In the genomic region with DNA sequence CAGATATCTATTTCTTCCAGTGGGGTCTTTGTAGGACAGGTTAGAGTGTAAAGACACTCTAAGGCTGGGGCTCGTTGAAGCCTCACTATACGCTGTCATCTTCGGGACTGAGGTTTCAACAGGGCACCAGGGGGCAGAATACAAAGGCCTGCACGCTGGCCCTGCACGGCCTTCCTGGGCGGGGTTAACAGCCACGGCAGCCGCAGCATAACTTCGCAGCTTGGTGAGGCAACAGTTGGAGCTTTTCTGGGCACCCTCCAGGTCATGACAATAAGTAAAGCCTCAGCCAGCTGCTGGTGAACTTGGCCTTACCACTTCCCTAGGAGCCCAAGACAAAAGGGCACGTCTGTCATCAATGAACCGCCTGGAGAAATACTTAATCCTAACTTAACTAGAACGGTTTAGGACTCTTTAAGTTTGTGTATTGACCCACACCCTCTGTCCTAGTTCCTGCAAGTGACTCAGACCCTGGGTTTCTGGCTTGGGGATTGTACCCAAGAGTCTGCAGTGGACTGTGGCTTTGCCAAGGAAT, we compare ENCODE assay signal across 1 cellular context.
TF ChIP-seq lines count a peak whose summit lies in the region.

No MANE protein-coding gene starts in this region.

TF ChIP-seq in HepG2, 621 proteins besides CTCF, POLR2A, EP300 and RAD21 (continued from another document and continues in another):
- TF ChIP-seq, protein P1, sequence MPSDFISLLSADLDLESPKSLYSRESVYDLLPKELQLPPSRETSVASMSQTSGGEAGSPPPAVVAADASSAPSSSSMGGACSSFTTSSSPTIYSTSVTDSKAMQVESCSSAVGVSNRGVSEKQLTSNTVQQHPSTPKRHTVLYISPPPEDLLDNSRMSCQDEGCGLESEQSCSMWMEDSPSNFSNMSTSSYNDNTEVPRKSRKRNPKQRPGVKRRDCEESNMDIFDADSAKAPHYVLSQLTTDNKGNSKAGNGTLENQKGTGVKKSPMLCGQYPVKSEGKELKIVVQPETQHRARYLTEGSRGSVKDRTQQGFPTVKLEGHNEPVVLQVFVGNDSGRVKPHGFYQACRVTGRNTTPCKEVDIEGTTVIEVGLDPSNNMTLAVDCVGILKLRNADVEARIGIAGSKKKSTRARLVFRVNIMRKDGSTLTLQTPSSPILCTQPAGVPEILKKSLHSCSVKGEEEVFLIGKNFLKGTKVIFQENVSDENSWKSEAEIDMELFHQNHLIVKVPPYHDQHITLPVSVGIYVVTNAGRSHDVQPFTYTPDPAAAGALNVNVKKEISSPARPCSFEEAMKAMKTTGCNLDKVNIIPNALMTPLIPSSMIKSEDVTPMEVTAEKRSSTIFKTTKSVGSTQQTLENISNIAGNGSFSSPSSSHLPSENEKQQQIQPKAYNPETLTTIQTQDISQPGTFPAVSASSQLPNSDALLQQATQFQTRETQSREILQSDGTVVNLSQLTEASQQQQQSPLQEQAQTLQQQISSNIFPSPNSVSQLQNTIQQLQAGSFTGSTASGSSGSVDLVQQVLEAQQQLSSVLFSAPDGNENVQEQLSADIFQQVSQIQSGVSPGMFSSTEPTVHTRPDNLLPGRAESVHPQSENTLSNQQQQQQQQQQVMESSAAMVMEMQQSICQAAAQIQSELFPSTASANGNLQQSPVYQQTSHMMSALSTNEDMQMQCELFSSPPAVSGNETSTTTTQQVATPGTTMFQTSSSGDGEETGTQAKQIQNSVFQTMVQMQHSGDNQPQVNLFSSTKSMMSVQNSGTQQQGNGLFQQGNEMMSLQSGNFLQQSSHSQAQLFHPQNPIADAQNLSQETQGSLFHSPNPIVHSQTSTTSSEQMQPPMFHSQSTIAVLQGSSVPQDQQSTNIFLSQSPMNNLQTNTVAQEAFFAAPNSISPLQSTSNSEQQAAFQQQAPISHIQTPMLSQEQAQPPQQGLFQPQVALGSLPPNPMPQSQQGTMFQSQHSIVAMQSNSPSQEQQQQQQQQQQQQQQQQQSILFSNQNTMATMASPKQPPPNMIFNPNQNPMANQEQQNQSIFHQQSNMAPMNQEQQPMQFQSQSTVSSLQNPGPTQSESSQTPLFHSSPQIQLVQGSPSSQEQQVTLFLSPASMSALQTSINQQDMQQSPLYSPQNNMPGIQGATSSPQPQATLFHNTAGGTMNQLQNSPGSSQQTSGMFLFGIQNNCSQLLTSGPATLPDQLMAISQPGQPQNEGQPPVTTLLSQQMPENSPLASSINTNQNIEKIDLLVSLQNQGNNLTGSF (CRISPR knock-in tag; IDR thresholded peaks at IDR 0.05), result peak; percentile 25; the same call in 1 of the 2 replicates
- TF ChIP-seq SNAI1 (CRISPR knock-in tag; IDR thresholded peaks at IDR 0.05; ENCODE audit: borderline replicate concordance) (no peak), ZSCAN21 (CRISPR knock-in tag; IDR thresholded peaks at IDR 0.05; ENCODE audit: borderline replicate concordance) (no peak), ZNF562 (CRISPR knock-in tag; IDR thresholded peaks at IDR 0.05; ENCODE audit: borderline replicate concordance) (no peak), POLR2AphosphoS2 (IDR thresholded peaks at IDR 0.05; ENCODE audit: low read depth, low read length) (no peak), ZNF331 (CRISPR knock-in tag; IDR thresholded peaks at IDR 0.05) (peak; percentile 68), ZNF256 (CRISPR knock-in tag; conservative IDR thresholded peaks at IDR 0.05) (no peak), ZNF564 (CRISPR knock-in tag; IDR thresholded peaks at IDR 0.05) (0 out of 2 replicates have a peak, but pooled peaks have one; percentile 28), ZNF644 (CRISPR knock-in tag; IDR thresholded peaks at IDR 0.05; ENCODE audit: low read depth) (0 out of 2 replicates have a peak, but pooled peaks have one; percentile 26), FOXA3 (CRISPR knock-in tag; IDR thresholded peaks at IDR 0.05) (no peak), ZSCAN12 (CRISPR knock-in tag; IDR thresholded peaks at IDR 0.05) (no peak), MIER2 (CRISPR knock-in tag; IDR thresholded peaks at IDR 0.05) (no peak), NCOA1 (CRISPR knock-in tag; IDR thresholded peaks at IDR 0.05) (no peak), E2F1 (CRISPR knock-in tag; IDR thresholded peaks at IDR 0.05) (no peak), ZSCAN9 (CRISPR knock-in tag; IDR thresholded peaks at IDR 0.05; ENCODE audit: borderline replicate concordance) (no peak), RAD51 (IDR thresholded peaks at IDR 0.05; ENCODE audit: borderline replicate concordance) (no peak), REL (CRISPR knock-in tag; conservative IDR thresholded peaks at IDR 0.05) (no peak), STAG1 (CRISPR knock-in tag; IDR thresholded peaks at IDR 0.05) (peak; percentile 73), FLYWCH1 (CRISPR knock-in tag; IDR thresholded peaks at IDR 0.05) (no peak), ZNF546 (CRISPR knock-in tag; conservative IDR thresholded peaks at IDR 0.05) (no peak), MBNL3 (CRISPR knock-in tag; conservative IDR thresholded peaks at IDR 0.05) (no peak), ISL2 (CRISPR knock-in tag; IDR thresholded peaks at IDR 0.05) (no peak), FOXO1 (CRISPR knock-in tag; IDR thresholded peaks at IDR 0.05) (0 out of 2 replicates have a peak, but pooled peaks have one; percentile 15), ZNF747 (CRISPR knock-in tag; IDR thresholded peaks at IDR 0.05; ENCODE audit: borderline replicate concordance) (no peak), HOXA3 (CRISPR knock-in tag; IDR thresholded peaks at IDR 0.05) (peak; percentile 65)
- TF ChIP-seq, protein P2, sequence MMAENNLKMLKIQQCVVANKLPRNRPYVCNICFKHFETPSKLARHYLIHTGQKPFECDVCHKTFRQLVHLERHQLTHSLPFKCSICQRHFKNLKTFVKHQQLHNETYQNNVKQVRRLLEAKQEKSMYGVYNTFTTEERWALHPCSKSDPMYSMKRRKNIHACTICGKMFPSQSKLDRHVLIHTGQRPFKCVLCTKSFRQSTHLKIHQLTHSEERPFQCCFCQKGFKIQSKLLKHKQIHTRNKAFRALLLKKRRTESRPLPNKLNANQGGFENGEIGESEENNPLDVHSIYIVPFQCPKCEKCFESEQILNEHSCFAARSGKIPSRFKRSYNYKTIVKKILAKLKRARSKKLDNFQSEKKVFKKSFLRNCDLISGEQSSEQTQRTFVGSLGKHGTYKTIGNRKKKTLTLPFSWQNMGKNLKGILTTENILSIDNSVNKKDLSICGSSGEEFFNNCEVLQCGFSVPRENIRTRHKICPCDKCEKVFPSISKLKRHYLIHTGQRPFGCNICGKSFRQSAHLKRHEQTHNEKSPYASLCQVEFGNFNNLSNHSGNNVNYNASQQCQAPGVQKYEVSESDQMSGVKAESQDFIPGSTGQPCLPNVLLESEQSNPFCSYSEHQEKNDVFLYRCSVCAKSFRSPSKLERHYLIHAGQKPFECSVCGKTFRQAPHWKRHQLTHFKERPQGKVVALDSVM (CRISPR knock-in tag; IDR thresholded peaks at IDR 0.05), result no peak
- TF ChIP-seq, protein P3, sequence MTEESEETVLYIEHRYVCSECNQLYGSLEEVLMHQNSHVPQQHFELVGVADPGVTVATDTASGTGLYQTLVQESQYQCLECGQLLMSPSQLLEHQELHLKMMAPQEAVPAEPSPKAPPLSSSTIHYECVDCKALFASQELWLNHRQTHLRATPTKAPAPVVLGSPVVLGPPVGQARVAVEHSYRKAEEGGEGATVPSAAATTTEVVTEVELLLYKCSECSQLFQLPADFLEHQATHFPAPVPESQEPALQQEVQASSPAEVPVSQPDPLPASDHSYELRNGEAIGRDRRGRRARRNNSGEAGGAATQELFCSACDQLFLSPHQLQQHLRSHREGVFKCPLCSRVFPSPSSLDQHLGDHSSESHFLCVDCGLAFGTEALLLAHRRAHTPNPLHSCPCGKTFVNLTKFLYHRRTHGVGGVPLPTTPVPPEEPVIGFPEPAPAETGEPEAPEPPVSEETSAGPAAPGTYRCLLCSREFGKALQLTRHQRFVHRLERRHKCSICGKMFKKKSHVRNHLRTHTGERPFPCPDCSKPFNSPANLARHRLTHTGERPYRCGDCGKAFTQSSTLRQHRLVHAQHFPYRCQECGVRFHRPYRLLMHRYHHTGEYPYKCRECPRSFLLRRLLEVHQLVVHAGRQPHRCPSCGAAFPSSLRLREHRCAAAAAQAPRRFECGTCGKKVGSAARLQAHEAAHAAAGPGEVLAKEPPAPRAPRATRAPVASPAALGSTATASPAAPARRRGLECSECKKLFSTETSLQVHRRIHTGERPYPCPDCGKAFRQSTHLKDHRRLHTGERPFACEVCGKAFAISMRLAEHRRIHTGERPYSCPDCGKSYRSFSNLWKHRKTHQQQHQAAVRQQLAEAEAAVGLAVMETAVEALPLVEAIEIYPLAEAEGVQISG (CRISPR knock-in tag; IDR thresholded peaks at IDR 0.05), result no peak; the same call in 1 of the 2 replicates
- TF ChIP-seq, protein P4, sequence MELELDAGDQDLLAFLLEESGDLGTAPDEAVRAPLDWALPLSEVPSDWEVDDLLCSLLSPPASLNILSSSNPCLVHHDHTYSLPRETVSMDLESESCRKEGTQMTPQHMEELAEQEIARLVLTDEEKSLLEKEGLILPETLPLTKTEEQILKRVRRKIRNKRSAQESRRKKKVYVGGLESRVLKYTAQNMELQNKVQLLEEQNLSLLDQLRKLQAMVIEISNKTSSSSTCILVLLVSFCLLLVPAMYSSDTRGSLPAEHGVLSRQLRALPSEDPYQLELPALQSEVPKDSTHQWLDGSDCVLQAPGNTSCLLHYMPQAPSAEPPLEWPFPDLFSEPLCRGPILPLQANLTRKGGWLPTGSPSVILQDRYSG (CRISPR knock-in tag; IDR thresholded peaks at IDR 0.05), result no peak
- TF ChIP-seq, protein P5, sequence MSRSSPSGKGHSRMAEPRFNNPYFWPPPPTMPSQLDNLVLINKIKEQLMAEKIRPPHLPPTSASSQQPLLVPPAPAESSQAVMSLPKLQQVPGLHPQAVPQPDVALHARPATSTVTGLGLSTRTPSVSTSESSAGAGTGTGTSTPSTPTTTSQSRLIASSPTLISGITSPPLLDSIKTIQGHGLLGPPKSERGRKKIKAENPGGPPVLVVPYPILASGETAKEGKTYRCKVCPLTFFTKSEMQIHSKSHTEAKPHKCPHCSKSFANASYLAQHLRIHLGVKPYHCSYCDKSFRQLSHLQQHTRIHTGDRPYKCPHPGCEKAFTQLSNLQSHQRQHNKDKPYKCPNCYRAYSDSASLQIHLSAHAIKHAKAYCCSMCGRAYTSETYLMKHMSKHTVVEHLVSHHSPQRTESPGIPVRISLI (CRISPR knock-in tag; IDR thresholded peaks at IDR 0.05; ENCODE audit: borderline replicate concordance), result no peak
- TF ChIP-seq, protein P6, sequence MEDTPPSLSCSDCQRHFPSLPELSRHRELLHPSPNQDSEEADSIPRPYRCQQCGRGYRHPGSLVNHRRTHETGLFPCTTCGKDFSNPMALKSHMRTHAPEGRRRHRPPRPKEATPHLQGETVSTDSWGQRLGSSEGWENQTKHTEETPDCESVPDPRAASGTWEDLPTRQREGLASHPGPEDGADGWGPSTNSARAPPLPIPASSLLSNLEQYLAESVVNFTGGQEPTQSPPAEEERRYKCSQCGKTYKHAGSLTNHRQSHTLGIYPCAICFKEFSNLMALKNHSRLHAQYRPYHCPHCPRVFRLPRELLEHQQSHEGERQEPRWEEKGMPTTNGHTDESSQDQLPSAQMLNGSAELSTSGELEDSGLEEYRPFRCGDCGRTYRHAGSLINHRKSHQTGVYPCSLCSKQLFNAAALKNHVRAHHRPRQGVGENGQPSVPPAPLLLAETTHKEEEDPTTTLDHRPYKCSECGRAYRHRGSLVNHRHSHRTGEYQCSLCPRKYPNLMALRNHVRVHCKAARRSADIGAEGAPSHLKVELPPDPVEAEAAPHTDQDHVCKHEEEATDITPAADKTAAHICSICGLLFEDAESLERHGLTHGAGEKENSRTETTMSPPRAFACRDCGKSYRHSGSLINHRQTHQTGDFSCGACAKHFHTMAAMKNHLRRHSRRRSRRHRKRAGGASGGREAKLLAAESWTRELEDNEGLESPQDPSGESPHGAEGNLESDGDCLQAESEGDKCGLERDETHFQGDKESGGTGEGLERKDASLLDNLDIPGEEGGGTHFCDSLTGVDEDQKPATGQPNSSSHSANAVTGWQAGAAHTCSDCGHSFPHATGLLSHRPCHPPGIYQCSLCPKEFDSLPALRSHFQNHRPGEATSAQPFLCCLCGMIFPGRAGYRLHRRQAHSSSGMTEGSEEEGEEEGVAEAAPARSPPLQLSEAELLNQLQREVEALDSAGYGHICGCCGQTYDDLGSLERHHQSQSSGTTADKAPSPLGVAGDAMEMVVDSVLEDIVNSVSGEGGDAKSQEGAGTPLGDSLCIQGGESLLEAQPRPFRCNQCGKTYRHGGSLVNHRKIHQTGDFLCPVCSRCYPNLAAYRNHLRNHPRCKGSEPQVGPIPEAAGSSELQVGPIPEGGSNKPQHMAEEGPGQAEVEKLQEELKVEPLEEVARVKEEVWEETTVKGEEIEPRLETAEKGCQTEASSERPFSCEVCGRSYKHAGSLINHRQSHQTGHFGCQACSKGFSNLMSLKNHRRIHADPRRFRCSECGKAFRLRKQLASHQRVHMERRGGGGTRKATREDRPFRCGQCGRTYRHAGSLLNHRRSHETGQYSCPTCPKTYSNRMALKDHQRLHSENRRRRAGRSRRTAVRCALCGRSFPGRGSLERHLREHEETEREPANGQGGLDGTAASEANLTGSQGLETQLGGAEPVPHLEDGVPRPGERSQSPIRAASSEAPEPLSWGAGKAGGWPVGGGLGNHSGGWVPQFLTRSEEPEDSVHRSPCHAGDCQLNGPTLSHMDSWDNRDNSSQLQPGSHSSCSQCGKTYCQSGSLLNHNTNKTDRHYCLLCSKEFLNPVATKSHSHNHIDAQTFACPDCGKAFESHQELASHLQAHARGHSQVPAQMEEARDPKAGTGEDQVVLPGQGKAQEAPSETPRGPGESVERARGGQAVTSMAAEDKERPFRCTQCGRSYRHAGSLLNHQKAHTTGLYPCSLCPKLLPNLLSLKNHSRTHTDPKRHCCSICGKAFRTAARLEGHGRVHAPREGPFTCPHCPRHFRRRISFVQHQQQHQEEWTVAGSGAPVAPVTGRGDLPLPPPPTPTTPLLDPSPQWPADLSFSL (CRISPR knock-in tag; IDR thresholded peaks at IDR 0.05), result no peak
- TF ChIP-seq, protein P7, sequence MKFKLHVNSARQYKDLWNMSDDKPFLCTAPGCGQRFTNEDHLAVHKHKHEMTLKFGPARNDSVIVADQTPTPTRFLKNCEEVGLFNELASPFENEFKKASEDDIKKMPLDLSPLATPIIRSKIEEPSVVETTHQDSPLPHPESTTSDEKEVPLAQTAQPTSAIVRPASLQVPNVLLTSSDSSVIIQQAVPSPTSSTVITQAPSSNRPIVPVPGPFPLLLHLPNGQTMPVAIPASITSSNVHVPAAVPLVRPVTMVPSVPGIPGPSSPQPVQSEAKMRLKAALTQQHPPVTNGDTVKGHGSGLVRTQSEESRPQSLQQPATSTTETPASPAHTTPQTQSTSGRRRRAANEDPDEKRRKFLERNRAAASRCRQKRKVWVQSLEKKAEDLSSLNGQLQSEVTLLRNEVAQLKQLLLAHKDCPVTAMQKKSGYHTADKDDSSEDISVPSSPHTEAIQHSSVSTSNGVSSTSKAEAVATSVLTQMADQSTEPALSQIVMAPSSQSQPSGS (CRISPR knock-in tag; IDR thresholded peaks at IDR 0.05), result no peak
